ENCODE assay signal across 8 cellular contexts in the genomic region with DNA sequence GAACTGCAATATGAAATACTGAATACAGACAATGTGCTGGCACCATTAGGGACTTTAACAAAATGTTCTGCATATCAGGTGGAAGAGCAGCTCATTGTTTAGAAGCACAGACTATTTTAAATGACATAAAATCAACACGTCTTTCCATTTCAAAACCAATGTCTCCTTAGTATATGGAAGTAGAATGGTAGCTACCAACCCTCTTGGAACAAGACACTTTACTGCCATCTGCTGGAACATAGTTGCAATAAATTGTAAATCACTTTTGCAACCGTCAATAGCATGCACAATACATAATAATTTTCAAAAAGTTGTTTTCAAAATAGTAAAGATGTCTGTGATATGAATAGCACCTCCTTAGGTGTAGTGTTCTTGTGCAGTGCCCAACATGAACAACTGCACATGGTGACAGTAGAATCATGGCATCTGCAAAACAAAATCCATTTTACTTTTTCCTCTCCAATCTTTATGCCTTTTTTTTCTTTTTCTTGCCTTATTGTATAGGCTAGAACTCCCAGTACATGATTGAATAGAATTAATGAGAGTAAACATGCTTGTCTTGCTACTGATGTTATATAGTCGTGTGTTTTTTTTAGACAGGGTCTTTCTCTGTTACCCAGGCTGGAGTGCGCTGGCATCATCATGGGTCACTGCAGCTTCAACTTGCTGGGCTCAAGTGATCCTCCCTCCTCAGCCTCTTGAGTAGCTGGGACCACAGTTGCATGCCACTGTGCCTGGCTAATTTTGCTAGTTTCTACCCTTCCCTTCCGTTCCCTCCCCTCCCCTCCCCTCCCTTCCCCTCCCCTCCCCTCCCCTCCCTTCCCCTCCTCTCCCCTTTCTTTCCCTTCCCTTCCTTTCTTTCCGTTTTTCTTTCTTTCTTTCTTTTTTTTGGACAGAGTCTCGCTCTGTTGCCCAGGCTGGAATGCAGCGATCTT. TPM values are rescaled to one million over a fixed set of nuclear protein-coding genes. Genes with fewer than 3 reads are reported as not detected.
DNase-seq lines count a peak whose midpoint lies in the region; ATAC-seq and TF ChIP-seq lines count a peak whose summit lies in the region.

No MANE protein-coding gene starts in this region.

- H3K4me1 Mint-ChIP-seq in stimulated activated memory B cell treated with anti-CD40 and anti-IgM and Interleukin-4, amounts not matched to agents 10 μg/mL and 1 μg/mL and 100 μg/mL, for 72 hours: no peaks in the 10 kb centered on the region

- peak; percentile 54 to 61 for ATAC-seq in activated naive CD4-positive, alpha-beta T cell treated with anti-CD3 and anti-CD28 coated beads, Interleukin-2, amount 50 U/mL, for 72 hours
- no peak for ATAC-seq in HG03571 (IDR thresholded peaks at IDR 0.05; ENCODE audit: unreplicated experiment)
- ATAC-seq in stimulated activated memory B cell treated with anti-CD40 and anti-IgM and Interleukin-4, amounts not matched to agents 10 μg/mL and 1 μg/mL and 100 μg/mL, for 72 hours: no peak

- no peaks in the 10 kb centered on the region for H3K36me3 Mint-ChIP-seq in activated naive CD4-positive, alpha-beta T cell treated with anti-CD3 and anti-CD28 coated beads, Interleukin-2, amount 50 U/mL, for 72 hours
- H3K36me3 Mint-ChIP-seq in stimulated activated memory B cell treated with anti-CD40 and anti-IgM and Interleukin-4, amounts not matched to agents 10 μg/mL and 1 μg/mL and 100 μg/mL, for 72 hours: no peaks in the 10 kb centered on the region

- WGBS in prostate gland: 33% methylated on average over 8 of the region's 8 CpGs

- no peaks in the 10 kb centered on the region for H3F3A ChIP-seq in SU-DHL-6 (ENCODE audit: insufficient read depth)

- no peaks in the 10 kb centered on the region for H3K36me3 ChIP-seq in SU-DHL-6 (ENCODE audit: low read length)
- no peaks in the 10 kb centered on the region for H3K36me3 ChIP-seq in prostate gland

- no peaks in the 10 kb centered on the region for H3K79me2 ChIP-seq in SU-DHL-6 (ENCODE audit: insufficient read depth, low read length)

- H3K4me1 ChIP-seq in prostate gland (replicated peaks): no peaks in the 10 kb centered on the region

- no peak overlapping the region for H3K27ac ChIP-seq in SU-DHL-6 (ENCODE audit: low read depth, low read length)
- H3K27ac ChIP-seq in prostate gland: no peak overlapping the region

- no peak overlapping the region for H3K4me2 ChIP-seq in SU-DHL-6 (ENCODE audit: low read depth, low read length, poor library complexity, severe bottlenecking)

- no peak overlapping the region for H2AFZ ChIP-seq in SU-DHL-6 (ENCODE audit: low read depth, low read length, severe bottlenecking)

- no peak overlapping the region for H3K9ac ChIP-seq in SU-DHL-6 (ENCODE audit: low read length)

- no peaks in the 10 kb centered on the region for H3K9me3 ChIP-seq in SU-DHL-6 (ENCODE audit: insufficient read depth, low read length)
- no peaks in the 10 kb centered on the region for H3K9me3 ChIP-seq in prostate gland

- H3K4me3 ChIP-seq in SU-DHL-6 (ENCODE audit: insufficient read depth, low read length, poor library complexity, severe bottlenecking) (no peak overlapping the region), fibroblast of mammary gland (ENCODE audit: control insufficient read depth, low read depth, low read length) (no peak overlapping the region), prostate gland (no peak overlapping the region)

- H3K27me3 ChIP-seq in SU-DHL-6 (ENCODE audit: low read length): no peaks in the 10 kb centered on the region
- no peaks in the 10 kb centered on the region for H3K27me3 ChIP-seq in prostate gland (replicated peaks; ENCODE audit: insufficient read depth)

- peaks cover 69% of the 10 kb centered on the region for H3K27me3 Mint-ChIP-seq in stimulated activated memory B cell treated with anti-CD40 and anti-IgM and Interleukin-4, amounts not matched to agents 10 μg/mL and 1 μg/mL and 100 μg/mL, for 72 hours

- H3K9me2 ChIP-seq in SU-DHL-6 (replicated peaks; ENCODE audit: insufficient read depth, low read length): no peaks in the 10 kb centered on the region

- no peak overlapping the region for H3K27ac Mint-ChIP-seq in activated naive CD4-positive, alpha-beta T cell treated with anti-CD3 and anti-CD28 coated beads, Interleukin-2, amount 50 U/mL, for 72 hours
- no peak overlapping the region for H3K27ac Mint-ChIP-seq in stimulated activated memory B cell treated with anti-CD40 and anti-IgM and Interleukin-4, amounts not matched to agents 10 μg/mL and 1 μg/mL and 100 μg/mL, for 72 hours

- no peak overlapping the region for H3K4me3 Mint-ChIP-seq in stimulated activated memory B cell treated with anti-CD40 and anti-IgM and Interleukin-4, amounts not matched to agents 10 μg/mL and 1 μg/mL and 100 μg/mL, for 72 hours

- no peaks in the 10 kb centered on the region for H3K9me3 Mint-ChIP-seq in activated naive CD4-positive, alpha-beta T cell treated with anti-CD3 and anti-CD28 coated beads, Interleukin-2, amount 50 U/mL, for 72 hours
- H3K9me3 Mint-ChIP-seq in stimulated activated memory B cell treated with anti-CD40 and anti-IgM and Interleukin-4, amounts not matched to agents 10 μg/mL and 1 μg/mL and 100 μg/mL, for 72 hours: no peaks in the 10 kb centered on the region

- TF ChIP-seq CTCF in SU-DHL-6 (IDR thresholded peaks at IDR 0.05; ENCODE audit: insufficient read depth, low read length, poor library complexity, severe bottlenecking) (peak; percentile 51), fibroblast of mammary gland (conservative IDR thresholded peaks at IDR 0.05; ENCODE audit: control insufficient read depth, insufficient read depth, low read depth, low read length) (peak; percentile 74), prostate gland (IDR thresholded peaks at IDR 0.05) (peak in 3 of 4 experiments; percentile 58 to 70 (median 68))

- intact Hi-C loops in prostate gland (cut with DNase I): no loop called here

- no peak for TF ChIP-seq POLR2A in prostate gland (IDR thresholded peaks at IDR 0.05)

- H4K20me1 ChIP-seq in SU-DHL-6 (ENCODE audit: low read depth, low read length): no peaks in the 10 kb centered on the region

- no peak for DNase-seq in activated naive CD4-positive, alpha-beta T cell treated with anti-CD3 and anti-CD28 coated beads, Interleukin-2, amount 50 U/mL, for 72 hours (ENCODE audit: low spot score in 2 of 2)
- DNase-seq in activated naive CD4-positive, alpha-beta T cell (lab: John Stamatoyannopoulos, UW): no peak
- DNase-seq in NCI-H1048 (lab: John Stamatoyannopoulos, UW): peak; percentile 38
- peak; percentile 76 for DNase-seq in fibroblast of mammary gland (ENCODE audit: low read depth)
- DNase-seq in prostate gland (ENCODE audit: low spot score): peak; percentile 24

RNA-seq across cellular contexts. Expression of a gene that starts 7.8 kb away (rescaled TPM):
- 1 to 10 TPM in 1 of 2 donors, under 1 TPM in 1; 0.97 to 3.8 TPM for total RNA-seq in activated naive CD4-positive, alpha-beta T cell treated with anti-CD3 and anti-CD28 coated beads, Interleukin-2, amount 50 U/mL, for 72 hours
- total RNA-seq in prostate gland: 1 to 10 TPM; 2.7 to 6.2 TPM

RNA-seq across cellular contexts. Expression of a gene that starts 17.1 kb away (rescaled TPM):
- 10 to 100 TPM in 1 of 2 donors, 1 to 10 TPM in 1; 7.7 to 12.0 TPM for total RNA-seq in activated naive CD4-positive, alpha-beta T cell treated with anti-CD3 and anti-CD28 coated beads, Interleukin-2, amount 50 U/mL, for 72 hours
- total RNA-seq in prostate gland: 1 to 10 TPM; 5.8 to 8.9 TPM

RNA-seq across cellular contexts. Expression of a gene that starts 29.3 kb away (rescaled TPM):
- 100 to 1,000 TPM; 110 to 145 TPM for total RNA-seq in activated naive CD4-positive, alpha-beta T cell treated with anti-CD3 and anti-CD28 coated beads, Interleukin-2, amount 50 U/mL, for 72 hours
- total RNA-seq in prostate gland: 10 to 100 TPM; 65.1 to 86.1 TPM

RNA-seq across cellular contexts. Expression of a gene that starts 55.3 kb away (rescaled TPM):
- 100 to 1,000 TPM in 1 of 2 donors, 10 to 100 TPM in 1; 62.8 to 145 TPM for total RNA-seq in activated naive CD4-positive, alpha-beta T cell treated with anti-CD3 and anti-CD28 coated beads, Interleukin-2, amount 50 U/mL, for 72 hours
- 10 to 100 TPM; 22.9 to 45.1 TPM for total RNA-seq in prostate gland

Comparison
In these comparisons a context has a peak if more than half of its experiments do, and no peak if none do; other contexts are left out.
1. ATAC-seq: peak in activated naive CD4-positive, alpha-beta T cell treated with anti-CD3 and anti-CD28 coated beads, Interleukin-2, amount 50 U/mL, for 72 hours (2 of 2); none in HG03571 (single experiment) and stimulated activated memory B cell treated with anti-CD40 and anti-IgM and Interleukin-4, amounts not matched to agents 10 μg/mL and 1 μg/mL and 100 μg/mL, for 72 hours (single experiment).
2. DNase-seq: peak in NCI-H1048 (single experiment), fibroblast of mammary gland (single experiment) and prostate gland (single experiment); none in activated naive CD4-positive, alpha-beta T cell treated with anti-CD3 and anti-CD28 coated beads, Interleukin-2, amount 50 U/mL, for 72 hours (0 of 2) and activated naive CD4-positive, alpha-beta T cell (0 of 4).
3. Peak in every context shown above with its lines, with median percentiles within 50 percentile points of each other: CTCF ChIP-seq.